Comparison of ENCODE assay signal across 9 cellular contexts in the genomic region with DNA sequence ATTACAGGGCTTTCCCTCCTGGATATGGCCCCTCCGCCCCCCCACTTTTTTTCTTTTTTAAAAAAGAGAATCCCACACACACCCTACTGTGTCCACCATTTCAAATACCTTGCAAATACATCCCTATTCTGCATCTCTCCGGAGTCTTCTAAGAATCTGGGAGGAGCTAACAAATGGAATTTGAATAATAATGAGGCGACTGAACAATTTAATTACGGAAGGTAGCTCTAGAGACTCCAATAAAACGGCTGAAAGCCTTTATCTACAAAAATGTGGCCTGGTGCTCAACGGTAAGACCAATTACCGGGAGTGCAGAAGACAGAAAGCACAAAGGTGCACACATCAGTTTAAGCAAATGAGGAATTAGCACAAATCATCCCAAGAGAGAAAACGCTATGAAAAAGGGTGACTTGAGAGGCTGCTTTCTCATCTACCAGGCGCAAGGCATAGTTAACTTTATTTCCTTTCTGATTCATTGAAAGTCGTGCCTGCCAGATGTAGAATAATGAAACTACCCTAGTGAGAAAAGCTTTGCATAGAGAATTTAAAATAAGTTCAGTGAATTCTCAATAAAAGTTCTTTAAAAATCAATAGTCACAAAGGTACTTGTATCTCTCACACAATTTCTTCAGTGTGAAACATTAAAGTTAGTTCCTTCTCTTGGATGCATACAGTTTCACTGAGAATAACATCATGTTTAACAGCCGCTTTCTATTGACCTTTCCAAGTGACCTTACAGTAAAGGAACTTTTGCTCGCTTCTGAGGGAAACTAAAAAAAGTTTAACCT. TPM values are rescaled to one million over a fixed set of nuclear protein-coding genes. Genes with fewer than 3 reads are reported as not detected.
DNase-seq lines count a peak whose midpoint lies in the region; ATAC-seq, FAIRE-seq and TF ChIP-seq lines count a peak whose summit lies in the region.
"Had no signal": no experiment of that assay in that cellular context is flagged by ENCODE, and none has a peak within 500 bp of the region (broad histone marks: within the 10 kb centered on the region; RNA-seq: fewer than 3 reads in every experiment).

No MANE protein-coding gene starts in this region.

- H3K4me1 ChIP-seq in kidney (ENCODE audit: control insufficient read depth in 1 of 2, insufficient read depth in 1 of 2, low read depth in 1 of 2, low read length in 2 of 2) (peaks cover 6 to 11% of the 10 kb centered on the region in 2 donors), thyroid gland (no peaks in the 10 kb centered on the region)

- DNase-seq in activated T-cell treated with anti-CD3 and anti-CD28 coated beads, Interleukin-2, amount 50 U/mL, for 4 hours, result no peak
- DNase-seq in activated T-cell treated with anti-CD3 and anti-CD28 coated beads for 4 hours (no peak), kidney (no peak), thyroid gland (no peak), hypothalamus (lab: John Stamatoyannopoulos, UW) (no peak)

- 71 to 80% methylated on average over 12 of the region's 12 CpGs for WGBS in thyroid gland, 2 donors

- FAIRE-seq in kidney (lab: Jason Lieb, UNC), result no peak
- FAIRE-seq: islet of Langerhans had no signal

- H3K36me3 Mint-ChIP-seq in activated T-cell treated with anti-CD3 and anti-CD28 coated beads, Interleukin-2, amount 50 U/mL, for 4 hours (ENCODE audit: insufficient read depth), result no peaks in the 10 kb centered on the region

- no peak for ATAC-seq in activated T-cell treated with anti-CD3 and anti-CD28 coated beads, Interleukin-2, amount 50 U/mL, for 4 hours
- ATAC-seq in GM19324 (IDR thresholded peaks at IDR 0.05; ENCODE audit: low FRiP score, unreplicated experiment), result no peak
- no peak for ATAC-seq in GM19023 (IDR thresholded peaks at IDR 0.05; ENCODE audit: unreplicated experiment)

- H3K36me3 ChIP-seq in kidney (ENCODE audit: control insufficient read depth in 1 of 2, insufficient read depth in 2 of 2, low read length in 2 of 2) (no peaks in the 10 kb centered on the region), thyroid gland (no peaks in the 10 kb centered on the region)

- no peaks in the 10 kb centered on the region for H3K9me3 ChIP-seq in kidney (ENCODE audit: control insufficient read depth in 1 of 2, low read length in 2 of 2)
- H3K9me3 ChIP-seq in thyroid gland, result no peaks in the 10 kb centered on the region

- H3K9me3 Mint-ChIP-seq in activated T-cell treated with anti-CD3 and anti-CD28 coated beads, Interleukin-2, amount 50 U/mL, for 4 hours, result no peaks in the 10 kb centered on the region

- H3K27me3 ChIP-seq in thyroid gland, result no peaks in the 10 kb centered on the region

- peaks cover 15% of the 10 kb centered on the region for H3K27me3 Mint-ChIP-seq in activated T-cell treated with anti-CD3 and anti-CD28 coated beads, Interleukin-2, amount 50 U/mL, for 4 hours (ENCODE audit: low read depth)

- H3K4me3 ChIP-seq in kidney (ENCODE audit: low read length in 2 of 2) (peak overlapping the region; percentile 65 to 73), thyroid gland (replicated peaks in 1 of 3) (peak overlapping the region in 2 of 3 donors; percentile 94)

- TF ChIP-seq CTCF in VCaP (conservative IDR thresholded peaks at IDR 0.05) (no peak), kidney (IDR thresholded peaks at IDR 0.05; ENCODE audit: borderline replicate concordance, extremely low read depth, insufficient read depth) (no peak), thyroid gland (IDR thresholded peaks at IDR 0.05) (no peak)

- peaks cover 21% of the 10 kb centered on the region for H3K4me1 Mint-ChIP-seq in activated T-cell treated with anti-CD3 and anti-CD28 coated beads, Interleukin-2, amount 50 U/mL, for 4 hours (ENCODE audit: low read depth)

- H3K27ac ChIP-seq in VCaP (peak overlapping the region; percentile 94), kidney (ENCODE audit: low read depth in 2 of 2, low read length in 2 of 2) (peak overlapping the region; percentile 92), thyroid gland (peak overlapping the region; percentile 86 to 95 (median 92))

- intact Hi-C loops in kidney (cut with DNase I), result no loop called here
- intact Hi-C loops in thyroid gland (cut with DNase I), result no loop called here

- H3K4me3 Mint-ChIP-seq in activated T-cell treated with anti-CD3 and anti-CD28 coated beads, Interleukin-2, amount 50 U/mL, for 4 hours, result peak overlapping the region; percentile 79

- H3K9ac ChIP-seq in kidney (ENCODE audit: low read length in 2 of 2), result peak overlapping the region; percentile 81 to 85

- no peak for TF ChIP-seq POLR2A in thyroid gland (IDR thresholded peaks at IDR 0.05)

RNA-seq across cellular contexts. Expression of gene RRAGD, which starts 1.6 kb away (rescaled TPM):
- 10 to 100 TPM in 2 of 3 donors, 1 to 10 TPM in 1; 7.3 to 11.9 (median 10.2) TPM for total RNA-seq in activated T-cell treated with anti-CD3 and anti-CD28 coated beads, Interleukin-2, amount 50 U/mL, for 4 hours
- 31.5 TPM for total RNA-seq in kidney
- polyA plus RNA-seq in kidney (ENCODE audit: insufficient read depth, low read depth, low replicate concordance), result 51.6 TPM
- 10 to 100 TPM; 49.8 to 73.0 (median 62.2) TPM for total RNA-seq in thyroid gland

RNA-seq across cellular contexts. Expression of gene ANKRD6, which starts 22.5 kb away (rescaled TPM):
- 1 to 10 TPM; 2.3 to 2.7 (median 2.7) TPM for total RNA-seq in activated T-cell treated with anti-CD3 and anti-CD28 coated beads, Interleukin-2, amount 50 U/mL, for 4 hours
- total RNA-seq in kidney (29.5 TPM), thyroid gland (10 to 100 TPM; 18.2 to 50.6 (median 20.6) TPM)
- 10.3 TPM for polyA plus RNA-seq in kidney (ENCODE audit: insufficient read depth, low read depth, low replicate concordance)

RNA-seq across cellular contexts. Expression of gene UBE2J1, which starts 57.9 kb away (rescaled TPM):
- 10 to 100 TPM; 15.0 to 19.4 (median 16.1) TPM for total RNA-seq in activated T-cell treated with anti-CD3 and anti-CD28 coated beads, Interleukin-2, amount 50 U/mL, for 4 hours
- total RNA-seq in kidney, result 47.3 TPM
- 22.8 TPM for polyA plus RNA-seq in kidney (ENCODE audit: insufficient read depth, low read depth, low replicate concordance)
- total RNA-seq in thyroid gland, result 10 to 100 TPM; 49.8 to 63.1 (median 51.9) TPM
